Comparison of ENCODE assay signal across 8 cellular contexts in genomic region chr4:84529169-84529751, GRCh38. TPM values are rescaled to one million over a fixed set of nuclear protein-coding genes. Genes with fewer than 3 reads are reported as not detected.
DNase-seq lines count a peak whose midpoint lies in the region; ATAC-seq and TF ChIP-seq lines count a peak whose summit lies in the region.

No MANE protein-coding gene starts in this region.

- no peaks in the 10 kb centered on the region for H3K9me3 ChIP-seq in H9 (ENCODE audit: control insufficient read depth, low read depth, low read length)
- no peaks in the 10 kb centered on the region for H3K9me3 ChIP-seq in OCI-LY7 (ENCODE audit: low read length)
- H3K9me3 ChIP-seq in smooth muscle cell (replicated peaks; ENCODE audit: low read depth), result no peaks in the 10 kb centered on the region

- no peak overlapping the region for H2BK5ac ChIP-seq in H9 (ENCODE audit: insufficient read length, low read length)

- intact Hi-C loops in OCI-LY7 (cut with micrococcal nuclease; ENCODE audit: unreplicated experiment) (no loop called here), head of caudate nucleus (cut with DNase I) (no loop called here)

- no peak overlapping the region for H3K23ac ChIP-seq in H9 (ENCODE audit: insufficient read length, low read depth, low read length)

- H2BK12ac ChIP-seq in H9 (ENCODE audit: insufficient read length, low read depth, low read length), result no peak overlapping the region

- TF ChIP-seq CTCF in H9 (conservative IDR thresholded peaks at IDR 0.05) (peak; percentile 86), OCI-LY7 (conservative IDR thresholded peaks at IDR 0.05; ENCODE audit: low read length) (peak; percentile 90), smooth muscle cell (IDR thresholded peaks at IDR 0.05; ENCODE audit: borderline replicate concordance, insufficient read depth, poor library complexity, severe bottlenecking) (peak; percentile 77)

- no peaks in the 10 kb centered on the region for H3K9me2 ChIP-seq in OCI-LY7 (ENCODE audit: insufficient read depth, low read length)

- H2AFZ ChIP-seq in H9 (ENCODE audit: low read length) (no peak overlapping the region), OCI-LY7 (ENCODE audit: low read length) (no peak overlapping the region), smooth muscle cell (ENCODE audit: low read depth) (no peak overlapping the region)

- no peaks in the 10 kb centered on the region for H3K79me1 ChIP-seq in H9 (ENCODE audit: insufficient read depth, low read depth, low read length, poor library complexity, severe bottlenecking)

- H3K4ac ChIP-seq in H9 (ENCODE audit: low read depth, low read length), result no peak overlapping the region

- DNase-seq in DMS53 (lab: John Stamatoyannopoulos, UW) (peak; percentile 67), H9 (no peak), OCI-LY7 (ENCODE audit: low spot score) (peak; percentile 46), erythroblast (lab: John Stamatoyannopoulos, UW) (peak; percentile 6 to 46), smooth muscle cell (lab: John Stamatoyannopoulos, UW; ENCODE audit: unreplicated experiment) (no peak), mucosa of gallbladder (ENCODE audit: low spot score) (no peak), head of caudate nucleus (no peak)

- H3K4me1 Mint-ChIP-seq in H9, result peaks cover 6 to 7% of the 10 kb centered on the region in 2 experiments

- H3K56ac ChIP-seq in H9 (ENCODE audit: insufficient read length, low read depth, low read length), result no peak overlapping the region

- H3K4me3 ChIP-seq in OCI-LY7 (ENCODE audit: low read depth, low read length, poor library complexity, severe bottlenecking) (no peak overlapping the region), smooth muscle cell (no peak overlapping the region)

- BruUV-seq in OCI-LY7 (replicated peaks; lab: Mats Ljungman, UMichigan), result no TSS peak

- H4K5ac ChIP-seq in H9 (ENCODE audit: insufficient read length, low read depth, low read length), result no peak overlapping the region

- no peaks in the 10 kb centered on the region for H3K23me2 ChIP-seq in H9 (ENCODE audit: insufficient read length, low read depth, low read length, poor library complexity, severe bottlenecking)

- no CpG with 5 or more reads among the region's 2 CpGs for WGBS in H9 (ENCODE audit: extremely low coverage, insufficient read length, low lambda C conversion rate)
- WGBS in smooth muscle cell (ENCODE audit: low lambda C conversion rate), result 94% methylated on average over 2 of the region's 2 CpGs

- CTCF ChIA-PET in OCI-LY7 (lab: Charles Lee; ENCODE audit: unreplicated experiment), result no interaction called here

- H3K18ac ChIP-seq in H9 (ENCODE audit: insufficient read length, low read depth, low read length), result no peak overlapping the region

- H3K9ac ChIP-seq in H9 (ENCODE audit: extremely low read depth, insufficient read length, low read length), result no peak overlapping the region
- no peak overlapping the region for H3K9ac ChIP-seq in smooth muscle cell (ENCODE audit: low read depth)

- peaks cover 3 to 6% of the 10 kb centered on the region in 2 experiments; a peak in 4 of 5 replicates for H3K9me3 Mint-ChIP-seq in H9

- no peak overlapping the region for H3K27ac Mint-ChIP-seq in H9

- no peak overlapping the region for H3K14ac ChIP-seq in H9 (ENCODE audit: insufficient read depth, low read length)

- H2BK120ac ChIP-seq in H9 (ENCODE audit: low read depth, low read length, poor library complexity, severe bottlenecking), result no peak overlapping the region

- no peak for ATAC-seq in HG03135 (IDR thresholded peaks at IDR 0.05; ENCODE audit: unreplicated experiment)

- H3K4me1 ChIP-seq in H9 (ENCODE audit: insufficient read depth, low read length), result 0 out of 2 replicates have a peak, but pooled peaks cover 2% of the 10 kb centered on the region
- H3K4me1 ChIP-seq in OCI-LY7 (ENCODE audit: insufficient read depth, low read length, poor library complexity, severe bottlenecking), result no peaks in the 10 kb centered on the region
- H3K4me1 ChIP-seq in smooth muscle cell (ENCODE audit: low read depth), result no peaks in the 10 kb centered on the region

- H3T11ph ChIP-seq in H9 (ENCODE audit: low read length), result no peak overlapping the region

- no peak overlapping the region for H3K4me3 Mint-ChIP-seq in H9

- no peak overlapping the region for H2AK5ac ChIP-seq in H9 (ENCODE audit: insufficient read length, low read length)

- POLR2A ChIA-PET in OCI-LY7 (lab: Charles Lee), result no interaction called here

- no peak overlapping the region for H4K91ac ChIP-seq in H9 (ENCODE audit: insufficient read length, low read depth, low read length)

- H4K8ac ChIP-seq in H9 (replicated peaks; ENCODE audit: insufficient read length, low read depth, low read length), result no peak overlapping the region

- no peaks in the 10 kb centered on the region for H3K27me3 Mint-ChIP-seq in H9 (ENCODE audit: low read depth)

- H3K27ac ChIP-seq in H9 (ENCODE audit: insufficient read length, low read depth, low read length), result no peak overlapping the region
- H3K27ac ChIP-seq in OCI-LY7 (ENCODE audit: low read depth, low read length, poor library complexity, severe bottlenecking), result no peak overlapping the region
- no peak overlapping the region for H3K27ac ChIP-seq in smooth muscle cell (ENCODE audit: low read depth)

- H3K36me3 ChIP-seq in OCI-LY7 (ENCODE audit: insufficient read depth, low read length) (no peaks in the 10 kb centered on the region), smooth muscle cell (ENCODE audit: low read depth) (no peaks in the 10 kb centered on the region)

- H3K27me3 ChIP-seq in H9 (ENCODE audit: insufficient read depth, low read length), result no peaks in the 10 kb centered on the region
- H3K27me3 ChIP-seq in smooth muscle cell (ENCODE audit: low read depth), result no peaks in the 10 kb centered on the region

- H3K4me2 ChIP-seq in H9 (ENCODE audit: insufficient read depth, insufficient read length, low read length), result no peak overlapping the region
- H3K4me2 ChIP-seq in OCI-LY7 (ENCODE audit: low read length), result no peak overlapping the region
- no peak overlapping the region for H3K4me2 ChIP-seq in smooth muscle cell

- H4K20me1 ChIP-seq in H9 (ENCODE audit: control insufficient read depth, insufficient read depth, insufficient read length) (no peaks in the 10 kb centered on the region), OCI-LY7 (ENCODE audit: insufficient read depth, low read length) (no peaks in the 10 kb centered on the region), smooth muscle cell (ENCODE audit: low read depth) (no peaks in the 10 kb centered on the region)

- H3K36me3 Mint-ChIP-seq in H9 (ENCODE audit: insufficient read depth in 1 of 3, low read depth in 3 of 3), result peaks cover 0 to 6% (median 2%) of the 10 kb centered on the region in 3 experiments; a peak in 2 of 7 replicates

- H3F3A ChIP-seq in smooth muscle cell (ENCODE audit: low read depth), result no peaks in the 10 kb centered on the region

- H3K79me2 ChIP-seq in H9 (ENCODE audit: insufficient read depth, low read length), result no peaks in the 10 kb centered on the region
- no peaks in the 10 kb centered on the region for H3K79me2 ChIP-seq in OCI-LY7 (ENCODE audit: insufficient read depth, low read depth, low read length)
- no peaks in the 10 kb centered on the region for H3K79me2 ChIP-seq in smooth muscle cell (ENCODE audit: low read depth)

- H2BK15ac ChIP-seq in H9 (ENCODE audit: low read depth, low read length), result no peak overlapping the region

- no peak overlapping the region for H2BK20ac ChIP-seq in H9 (ENCODE audit: low read depth, low read length, poor library complexity, severe bottlenecking)

- TF ChIP-seq POLR2A in erythroblast (IDR thresholded peaks at IDR 0.05; ENCODE audit: low read length), result no peak

RNA-seq across cellular contexts. Expression of gene NKX6-1, which starts 30.2 kb away (rescaled TPM):
- total RNA-seq in H9 (2021) (0.09 TPM in 1 of 2 replicates, not detected in the other), OCI-LY7 (2022) (not detected in 2 replicates), smooth muscle cell (not detected in 2 replicates), mucosa of gallbladder (not detected)
- total RNA-seq in OCI-LY7 (2014; rRNA removed; shearing (Covaris generic)), result not detected in 2 replicates
- not detected in 2 replicates for polyA plus RNA-seq in smooth muscle cell

RNA-seq across cellular contexts. Expression of gene CDS1, which starts 53.7 kb away (rescaled TPM):
- total RNA-seq in H9 (2021) (7.5 TPM in 2 replicates), OCI-LY7 (2022) (not detected in 2 replicates), smooth muscle cell (15.2 and 15.7 TPM in 2 replicates), mucosa of gallbladder (40.2 TPM)
- total RNA-seq in OCI-LY7 (2014; rRNA removed; shearing (Covaris generic)), result not detected in 2 replicates
- 2.1 and 7.9 TPM in 2 replicates for polyA plus RNA-seq in smooth muscle cell

Comparison
In these comparisons a context has a peak if more than half of its experiments do, and no peak if none do; other contexts are left out.
1. DNase-seq: peak in DMS53 (single experiment), OCI-LY7 (single experiment) and erythroblast (2 of 2); none in H9 (single experiment), smooth muscle cell (single experiment), mucosa of gallbladder (single experiment) and head of caudate nucleus (0 of 42).
2. Peak in every context shown above with its lines, with median percentiles within 50 percentile points of each other: CTCF ChIP-seq.